1 cellular context compared by ENCODE assay signal in the genomic region with DNA sequence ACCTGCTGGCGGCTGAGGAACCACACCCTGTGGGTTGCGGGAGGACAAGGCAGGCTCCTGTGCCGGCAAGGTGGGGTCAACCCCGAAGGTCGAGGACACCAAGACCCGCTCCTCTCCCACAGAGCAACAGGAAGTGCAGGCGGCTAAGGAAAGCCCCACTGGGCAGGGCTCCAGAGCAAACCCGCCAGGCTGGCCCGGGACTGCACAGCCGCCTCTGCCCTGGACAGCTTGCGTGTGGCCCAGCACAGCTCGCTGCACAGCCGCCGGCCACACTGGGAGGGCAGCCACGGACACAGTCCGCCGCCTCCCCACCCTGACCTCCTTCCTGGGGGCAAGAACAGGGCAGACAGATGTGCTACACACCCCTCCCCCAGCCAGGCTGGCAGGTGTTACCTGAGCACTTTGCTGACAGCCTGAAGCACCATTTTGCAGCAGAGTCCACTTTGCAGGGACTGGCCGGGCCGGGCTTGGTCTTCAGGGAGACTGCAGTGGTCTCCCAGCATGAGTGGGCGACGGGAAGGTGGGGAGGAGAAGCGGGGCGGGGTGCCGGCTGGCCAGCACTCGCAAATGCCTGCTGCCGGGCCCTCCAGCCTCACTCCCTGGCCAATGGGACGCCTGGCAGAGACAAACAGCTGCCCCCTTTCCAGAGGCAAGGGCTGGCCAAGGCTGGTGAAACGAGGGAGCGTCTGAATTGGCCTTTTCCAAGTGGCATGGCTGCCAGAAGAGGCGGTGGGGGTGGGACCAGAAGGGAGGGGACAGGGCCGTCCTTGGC.
TF ChIP-seq lines count a peak whose summit lies in the region.

A gene with protein sequence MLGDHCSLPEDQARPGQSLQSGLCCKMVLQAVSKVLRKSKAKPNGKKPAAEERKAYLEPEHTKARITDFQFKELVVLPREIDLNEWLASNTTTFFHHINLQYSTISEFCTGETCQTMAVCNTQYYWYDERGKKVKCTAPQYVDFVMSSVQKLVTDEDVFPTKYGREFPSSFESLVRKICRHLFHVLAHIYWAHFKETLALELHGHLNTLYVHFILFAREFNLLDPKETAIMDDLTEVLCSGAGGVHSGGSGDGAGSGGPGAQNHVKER (minus strand): TSS at position 726 of the 772 bp plus-strand sequence. CDS start 223 bp downstream, at position 503.

TF ChIP-seq in GM12878, 131 proteins besides CTCF, POLR2A, EP300 and RAD21 (continued from another document and continues in another):
- TF ChIP-seq, protein P1, sequence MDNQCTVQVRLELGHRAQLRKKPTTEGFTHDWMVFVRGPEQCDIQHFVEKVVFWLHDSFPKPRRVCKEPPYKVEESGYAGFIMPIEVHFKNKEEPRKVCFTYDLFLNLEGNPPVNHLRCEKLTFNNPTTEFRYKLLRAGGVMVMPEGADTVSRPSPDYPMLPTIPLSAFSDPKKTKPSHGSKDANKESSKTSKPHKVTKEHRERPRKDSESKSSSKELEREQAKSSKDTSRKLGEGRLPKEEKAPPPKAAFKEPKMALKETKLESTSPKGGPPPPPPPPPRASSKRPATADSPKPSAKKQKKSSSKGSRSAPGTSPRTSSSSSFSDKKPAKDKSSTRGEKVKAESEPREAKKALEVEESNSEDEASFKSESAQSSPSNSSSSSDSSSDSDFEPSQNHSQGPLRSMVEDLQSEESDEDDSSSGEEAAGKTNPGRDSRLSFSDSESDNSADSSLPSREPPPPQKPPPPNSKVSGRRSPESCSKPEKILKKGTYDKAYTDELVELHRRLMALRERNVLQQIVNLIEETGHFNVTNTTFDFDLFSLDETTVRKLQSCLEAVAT (IDR thresholded peaks at IDR 0.05): no peak
- TF ChIP-seq ZNF24 (IDR thresholded peaks at IDR 0.05): no peak
- TF ChIP-seq NR2F1 (conservative IDR thresholded peaks at IDR 0.05): 0 out of 2 replicates have a peak, but pooled peaks have one; percentile 47
- TF ChIP-seq ZNF207 (IDR thresholded peaks at IDR 0.05; ENCODE audit: borderline replicate concordance): no peak
- no peak for TF ChIP-seq IRF4 (IDR thresholded peaks at IDR 0.05; ENCODE audit: low read depth, low read length)
- no peak for TF ChIP-seq POLR2AphosphoS5 (IDR thresholded peaks at IDR 0.05; ENCODE audit: low read length)
- TF ChIP-seq IKZF1 (conservative IDR thresholded peaks at IDR 0.05): no peak
- TF ChIP-seq ZBTB33 (IDR thresholded peaks at IDR 0.05): 0 out of 2 replicates have a peak, but pooled peaks have one; percentile 76
- no peak for TF ChIP-seq NR2C1 (IDR thresholded peaks at IDR 0.05)
- peak in 1 of 2 experiments; percentile 4; a peak in 1 of 4 replicates for TF ChIP-seq BHLHE40 (IDR thresholded peaks at IDR 0.05; ENCODE audit: borderline replicate concordance in 1 of 2, low read depth in 2 of 2, low read length in 1 of 2)
- TF ChIP-seq ESRRA (IDR thresholded peaks at IDR 0.05; ENCODE audit: low read length): no peak
- TF ChIP-seq CEBPB (IDR thresholded peaks at IDR 0.05; ENCODE audit: borderline replicate concordance in 1 of 2, low read depth in 2 of 2, low read length in 2 of 2): no peak
- TF ChIP-seq, protein P2, sequence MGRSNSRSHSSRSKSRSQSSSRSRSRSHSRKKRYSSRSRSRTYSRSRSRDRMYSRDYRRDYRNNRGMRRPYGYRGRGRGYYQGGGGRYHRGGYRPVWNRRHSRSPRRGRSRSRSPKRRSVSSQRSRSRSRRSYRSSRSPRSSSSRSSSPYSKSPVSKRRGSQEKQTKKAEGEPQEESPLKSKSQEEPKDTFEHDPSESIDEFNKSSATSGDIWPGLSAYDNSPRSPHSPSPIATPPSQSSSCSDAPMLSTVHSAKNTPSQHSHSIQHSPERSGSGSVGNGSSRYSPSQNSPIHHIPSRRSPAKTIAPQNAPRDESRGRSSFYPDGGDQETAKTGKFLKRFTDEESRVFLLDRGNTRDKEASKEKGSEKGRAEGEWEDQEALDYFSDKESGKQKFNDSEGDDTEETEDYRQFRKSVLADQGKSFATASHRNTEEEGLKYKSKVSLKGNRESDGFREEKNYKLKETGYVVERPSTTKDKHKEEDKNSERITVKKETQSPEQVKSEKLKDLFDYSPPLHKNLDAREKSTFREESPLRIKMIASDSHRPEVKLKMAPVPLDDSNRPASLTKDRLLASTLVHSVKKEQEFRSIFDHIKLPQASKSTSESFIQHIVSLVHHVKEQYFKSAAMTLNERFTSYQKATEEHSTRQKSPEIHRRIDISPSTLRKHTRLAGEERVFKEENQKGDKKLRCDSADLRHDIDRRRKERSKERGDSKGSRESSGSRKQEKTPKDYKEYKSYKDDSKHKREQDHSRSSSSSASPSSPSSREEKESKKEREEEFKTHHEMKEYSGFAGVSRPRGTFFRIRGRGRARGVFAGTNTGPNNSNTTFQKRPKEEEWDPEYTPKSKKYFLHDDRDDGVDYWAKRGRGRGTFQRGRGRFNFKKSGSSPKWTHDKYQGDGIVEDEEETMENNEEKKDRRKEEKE (IDR thresholded peaks at IDR 0.05): no peak
- no peak for TF ChIP-seq SP1 (IDR thresholded peaks at IDR 0.05; ENCODE audit: low read depth, low read length)
- no peak for TF ChIP-seq GATAD2B (conservative IDR thresholded peaks at IDR 0.05; ENCODE audit: low read depth)
- TF ChIP-seq, protein P3, sequence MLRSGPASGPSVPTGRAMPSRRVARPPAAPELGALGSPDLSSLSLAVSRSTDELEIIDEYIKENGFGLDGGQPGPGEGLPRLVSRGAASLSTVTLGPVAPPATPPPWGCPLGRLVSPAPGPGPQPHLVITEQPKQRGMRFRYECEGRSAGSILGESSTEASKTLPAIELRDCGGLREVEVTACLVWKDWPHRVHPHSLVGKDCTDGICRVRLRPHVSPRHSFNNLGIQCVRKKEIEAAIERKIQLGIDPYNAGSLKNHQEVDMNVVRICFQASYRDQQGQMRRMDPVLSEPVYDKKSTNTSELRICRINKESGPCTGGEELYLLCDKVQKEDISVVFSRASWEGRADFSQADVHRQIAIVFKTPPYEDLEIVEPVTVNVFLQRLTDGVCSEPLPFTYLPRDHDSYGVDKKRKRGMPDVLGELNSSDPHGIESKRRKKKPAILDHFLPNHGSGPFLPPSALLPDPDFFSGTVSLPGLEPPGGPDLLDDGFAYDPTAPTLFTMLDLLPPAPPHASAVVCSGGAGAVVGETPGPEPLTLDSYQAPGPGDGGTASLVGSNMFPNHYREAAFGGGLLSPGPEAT (IDR thresholded peaks at IDR 0.05; ENCODE audit: low read depth): no peak
- TF ChIP-seq BCL11A (IDR thresholded peaks at IDR 0.05; ENCODE audit: low read depth, low read length): no peak
- no peak for TF ChIP-seq HDAC2 (IDR thresholded peaks at IDR 0.05)
- TF ChIP-seq RB1 (IDR thresholded peaks at IDR 0.05; ENCODE audit: borderline replicate concordance): no peak
- no peak for TF ChIP-seq RELA (IDR thresholded peaks at IDR 0.05; ENCODE audit: borderline replicate concordance, partially characterized antibody)
- no peak for TF ChIP-seq CHD1 (IDR thresholded peaks at IDR 0.05; ENCODE audit: low read depth, low read length)
- TF ChIP-seq CUX1 (IDR thresholded peaks at IDR 0.05; ENCODE audit: insufficient replicate concordance, low read depth, low read length): no peak
- TF ChIP-seq ZZZ3 (IDR thresholded peaks at IDR 0.05; ENCODE audit: control insufficient read depth, insufficient read length, low read depth): no peak
- no peak for TF ChIP-seq ZNF217 (IDR thresholded peaks at IDR 0.05)
- TF ChIP-seq MTA3 (IDR thresholded peaks at IDR 0.05; ENCODE audit: borderline replicate concordance, low read length): no peak
- TF ChIP-seq ATF2 (IDR thresholded peaks at IDR 0.05; ENCODE audit: low read length): no peak
- no peak for TF ChIP-seq NFYA (IDR thresholded peaks at IDR 0.05; ENCODE audit: borderline replicate concordance, low read depth, low read length)
- no peak for TF ChIP-seq BCL3 (IDR thresholded peaks at IDR 0.05; ENCODE audit: borderline replicate concordance, insufficient read depth, low read depth, low read length, poor library complexity, severe bottlenecking)
- no peak for TF ChIP-seq NKRF (conservative IDR thresholded peaks at IDR 0.05)
- TF ChIP-seq FOS (IDR thresholded peaks at IDR 0.05; ENCODE audit: borderline replicate concordance, extremely low read depth, insufficient read length): no peak
- no peak for TF ChIP-seq RBBP5 (conservative IDR thresholded peaks at IDR 0.05)
- TF ChIP-seq SIN3A (IDR thresholded peaks at IDR 0.05; ENCODE audit: low read depth, low read length): no peak
- TF ChIP-seq WRNIP1 (IDR thresholded peaks at IDR 0.05; ENCODE audit: borderline replicate concordance, low read depth, low read length): no peak
- no peak for TF ChIP-seq CREM (IDR thresholded peaks at IDR 0.05; ENCODE audit: low read depth)
